ENCODE assay signal across 16 cellular contexts in the genomic region with DNA sequence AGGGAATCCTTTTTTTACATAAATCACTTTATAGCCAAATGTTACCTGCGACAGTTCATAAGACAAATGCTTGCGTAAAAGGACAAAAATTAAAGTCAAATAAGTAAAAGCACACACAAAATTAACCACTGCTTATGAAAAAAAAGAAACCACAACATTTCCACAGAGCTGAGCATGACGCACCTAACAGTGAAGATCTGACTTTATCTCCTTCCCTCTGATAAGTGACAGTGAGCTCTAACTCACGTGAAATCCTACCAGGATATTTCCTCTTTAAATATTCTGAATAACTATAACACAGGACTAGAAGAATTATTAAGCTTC.
DNase-seq lines count a peak whose midpoint lies in the region; ATAC-seq, FAIRE-seq and TF ChIP-seq lines count a peak whose summit lies in the region.
"Had no signal": no experiment of that assay in that cellular context is flagged by ENCODE, and none has a peak within 500 bp of the region (broad histone marks: within the 10 kb centered on the region; RNA-seq: fewer than 3 reads in every experiment).

No MANE protein-coding gene starts in this region.

- H3K4me1 Mint-ChIP-seq in activated naive CD4-positive, alpha-beta T cell treated with anti-CD3 and anti-CD28 coated beads, Interleukin-2, amount 10 ng/mL, durations not matched to agents 7 days and 5 days: peaks cover 37% of the 10 kb centered on the region
- peaks cover 10% of the 10 kb centered on the region for H3K4me1 Mint-ChIP-seq in activated CD4-positive, alpha-beta memory T cell treated with anti-CD3 and anti-CD28 coated beads, Interleukin-2, amount 10 ng/mL, durations not matched to agents 7 days and 5 days

- H3K27me3 ChIP-seq in K562 (ENCODE audit: control insufficient read depth in 2 of 2, insufficient read depth in 2 of 2, low read length in 2 of 2) (no peaks in the 10 kb centered on the region), upper lobe of left lung (no peaks in the 10 kb centered on the region)
- H3K27me3 ChIP-seq: colonic mucosa had no signal

- peaks cover 77% of the 10 kb centered on the region for H3K36me3 Mint-ChIP-seq in activated naive CD4-positive, alpha-beta T cell treated with anti-CD3 and anti-CD28 coated beads, Interleukin-2, amount 10 ng/mL, durations not matched to agents 7 days and 5 days
- peaks cover 53% of the 10 kb centered on the region for H3K36me3 Mint-ChIP-seq in activated CD4-positive, alpha-beta memory T cell treated with anti-CD3 and anti-CD28 coated beads, Interleukin-2, amount 10 ng/mL, durations not matched to agents 7 days and 5 days (ENCODE audit: low read depth)

- H3K4me3 ChIP-seq in K562 (no peak overlapping the region), upper lobe of left lung (no peak overlapping the region)
- H3K4me3 ChIP-seq: colonic mucosa, prostate gland had no signal

- DNase-seq in activated naive CD4-positive, alpha-beta T cell treated with anti-CD3 and anti-CD28 coated beads, Interleukin-2, amount 10 ng/mL, durations not matched to agents 7 days and 5 days: no peak
- DNase-seq in activated naive CD4-positive, alpha-beta T cell treated with anti-CD3 and anti-CD28 coated beads, Interleukin-2, amount 50 U/mL, for 16 hours: no peak
- DNase-seq in NOMO-1 treated with DMSO at 0.1 percent for 48 hours (lab: John Stamatoyannopoulos, UW; ENCODE audit: unreplicated experiment) (peak; percentile 78), K562 (ENCODE audit: extremely low read depth in 1 of 4, low spot score in 3 of 4) (no peak), upper lobe of left lung (no peak), middle frontal gyrus (ENCODE audit: extremely low spot score, low spot score) (no peak), substantia nigra (lab: John Stamatoyannopoulos, UW) (no peak)
- DNase-seq in activated CD4-positive, alpha-beta memory T cell treated with anti-CD3 and anti-CD28 coated beads, Interleukin-2, amount 10 ng/mL, durations not matched to agents 7 days and 5 days: no peak
- DNase-seq: activated CD4-positive, alpha-beta T cell treated with anti-CD3 and anti-CD28 coated beads for 1 hour; amniotic stem cell; colonic mucosa; DND-41; NCI-H1105 treated with DMSO at 0.1 percent for 48 hours; NCI-H526 treated with DMSO at 0.1 percent for 48 hours had no signal

- no peak for TF ChIP-seq CTCF in K562 (IDR thresholded peaks at IDR 0.05 in 2 of 3, conservative IDR thresholded peaks at IDR 0.05 in 1 of 3; ENCODE audit: insufficient read depth in 2 of 3, low read depth in 1 of 3, low read length in 3 of 3)
- no peak for TF ChIP-seq CTCF in upper lobe of left lung (IDR thresholded peaks at IDR 0.05)

- H4K20me1 ChIP-seq in K562 (replicated peaks; ENCODE audit: control insufficient read depth, insufficient read depth, low read length): no peaks in the 10 kb centered on the region

- 54% methylated on average over 4 of the region's 4 CpGs for WGBS in K562 (ENCODE audit: insufficient coverage, low coverage, missing lambda C conversion rate)
- 61 to 81% methylated on average over 4 of the region's 4 CpGs for WGBS in upper lobe of left lung, 2 donors

- TF ChIP-seq POLR2A in K562 (conservative IDR thresholded peaks at IDR 0.05) (no peak), upper lobe of left lung (IDR thresholded peaks at IDR 0.05) (no peak)

- TF ChIP-seq EP300 in K562 (IDR thresholded peaks at IDR 0.05; ENCODE audit: low read length): no peak
- no peak for TF ChIP-seq EP300 in upper lobe of left lung (IDR thresholded peaks at IDR 0.05)

- peaks cover 14% of the 10 kb centered on the region for H3K9me3 Mint-ChIP-seq in activated naive CD4-positive, alpha-beta T cell treated with anti-CD3 and anti-CD28 coated beads, Interleukin-2, amount 10 ng/mL, durations not matched to agents 7 days and 5 days
- H3K9me3 Mint-ChIP-seq in activated CD4-positive, alpha-beta memory T cell treated with anti-CD3 and anti-CD28 coated beads, Interleukin-2, amount 10 ng/mL, durations not matched to agents 7 days and 5 days: peaks cover 10% of the 10 kb centered on the region

- peak; percentile 58 for FAIRE-seq in K562 (lab: Jason Lieb, UNC)
- FAIRE-seq: H54 had no signal

- TF ChIP-seq RAD21 in K562 (CRISPR knock-in tag; conservative IDR thresholded peaks at IDR 0.05 in 1 of 2, IDR thresholded peaks at IDR 0.05 in 1 of 2): no peak

- in situ Hi-C loops in K562 (cut with MboI): no loop called here

- H3K9me1 ChIP-seq in K562 (ENCODE audit: control insufficient read depth, insufficient read depth, low read length): no peaks in the 10 kb centered on the region

- POLR2A ChIA-PET in K562 (lab: Yijun Ruan, JAX): no interaction called here
- POLR2A ChIA-PET in activated CD4-positive, alpha-beta memory T cell treated with anti-CD3 and anti-CD28 coated beads, Interleukin-2, amount 10 ng/mL, durations not matched to agents 7 days and 5 days (lab: Charles Lee): interaction anchor here (1.1 kb wide), 1 partner anchor 257 kb away, joined by 3 read pairs; no protein-coding TSS in a partner anchor

- ATAC-seq in K562 (no peak), upper lobe of left lung (ENCODE audit: low FRiP score in 2 of 2) (peak in 1 of 2 donors; percentile 48)

- CTCF ChIA-PET in activated naive CD4-positive, alpha-beta T cell treated with anti-CD3 and anti-CD28 coated beads, Interleukin-2, amount 10 ng/mL, durations not matched to agents 7 days and 5 days (lab: Charles Lee): interaction anchor here (1.4 kb wide), 1 partner anchor 265 kb away, joined by 3 read pairs; no protein-coding TSS in a partner anchor
- CTCF ChIA-PET in K562 (lab: Yijun Ruan, JAX; ENCODE audit: low intra/inter-chr PET ratio): no interaction called here
- CTCF ChIA-PET in activated CD4-positive, alpha-beta memory T cell treated with anti-CD3 and anti-CD28 coated beads, Interleukin-2, amount 10 ng/mL, durations not matched to agents 7 days and 5 days (lab: Charles Lee): interaction anchor here (2.3 kb wide), 1 partner anchor 266 kb away, joined by 9 read pairs; no protein-coding TSS in a partner anchor

- no peak overlapping the region for H3K4me2 ChIP-seq in K562 (ENCODE audit: insufficient read depth, low read length)

- H3K27ac ChIP-seq in K562 (ENCODE audit: extremely low read depth, low read depth, low read length): no peak overlapping the region
- H3K27ac ChIP-seq in upper lobe of left lung: peak overlapping the region; percentile 73 to 85 (median 75)
- H3K27ac ChIP-seq in substantia nigra (ENCODE audit: low read depth, low read length, poor library complexity, severe bottlenecking): no peak overlapping the region

- intact Hi-C loops in K562 (cut with micrococcal nuclease): loop anchor here (5.0 kb wide), 1 partner anchor 263 kb away; no protein-coding TSS in a partner anchor

- no peak overlapping the region for H3K9ac ChIP-seq in K562 (ENCODE audit: insufficient read depth in 1 of 2, low read depth in 2 of 2, low read length in 2 of 2)

- peak overlapping the region; percentile 66 for H3K27ac Mint-ChIP-seq in activated naive CD4-positive, alpha-beta T cell treated with anti-CD3 and anti-CD28 coated beads, Interleukin-2, amount 10 ng/mL, durations not matched to agents 7 days and 5 days
- H3K27ac Mint-ChIP-seq in activated CD4-positive, alpha-beta memory T cell treated with anti-CD3 and anti-CD28 coated beads, Interleukin-2, amount 10 ng/mL, durations not matched to agents 7 days and 5 days: no peak overlapping the region

- no peak overlapping the region for H2AFZ ChIP-seq in K562 (ENCODE audit: low read depth, low read length)

- H3K9me3 ChIP-seq in K562 (replicated peaks; ENCODE audit: control insufficient read depth, insufficient read depth, low read depth, low read length): 0 out of 2 replicates have a peak, but pooled peaks cover 3% of the 10 kb centered on the region
- no peaks in the 10 kb centered on the region for H3K9me3 ChIP-seq in upper lobe of left lung
- H3K9me3 ChIP-seq: colonic mucosa, prostate gland had no signal

- H3K27me3 Mint-ChIP-seq in activated naive CD4-positive, alpha-beta T cell treated with anti-CD3 and anti-CD28 coated beads, Interleukin-2, amount 10 ng/mL, durations not matched to agents 7 days and 5 days: no peaks in the 10 kb centered on the region
- no peaks in the 10 kb centered on the region for H3K27me3 Mint-ChIP-seq in activated CD4-positive, alpha-beta memory T cell treated with anti-CD3 and anti-CD28 coated beads, Interleukin-2, amount 10 ng/mL, durations not matched to agents 7 days and 5 days

- H3K79me2 ChIP-seq in K562 (ENCODE audit: control insufficient read depth, insufficient read depth, low read length): no peaks in the 10 kb centered on the region

- no peak overlapping the region for H3K4me3 Mint-ChIP-seq in activated naive CD4-positive, alpha-beta T cell treated with anti-CD3 and anti-CD28 coated beads, Interleukin-2, amount 10 ng/mL, durations not matched to agents 7 days and 5 days
- H3K4me3 Mint-ChIP-seq in activated CD4-positive, alpha-beta memory T cell treated with anti-CD3 and anti-CD28 coated beads, Interleukin-2, amount 10 ng/mL, durations not matched to agents 7 days and 5 days: no peak overlapping the region

- BruUV-seq in K562 (replicated peaks; lab: Mats Ljungman, UMichigan): no TSS peak

- peaks cover 14% of the 10 kb centered on the region for H3K36me3 ChIP-seq in K562 (ENCODE audit: control insufficient read depth, insufficient read depth, low read length)
- no peaks in the 10 kb centered on the region for H3K36me3 ChIP-seq in upper lobe of left lung
- H3K36me3 ChIP-seq: colonic mucosa, prostate gland had no signal

- H3K4me1 ChIP-seq in K562 (replicated peaks in 1 of 2; ENCODE audit: control insufficient read depth in 2 of 2, insufficient read depth in 2 of 2, low read length in 2 of 2): peaks cover 4 to 9% of the 10 kb centered on the region in 2 experiments; a peak in 3 of 5 replicates
- no peaks in the 10 kb centered on the region for H3K4me1 ChIP-seq in upper lobe of left lung
- H3K4me1 ChIP-seq: colonic mucosa, prostate gland had no signal

TF ChIP-seq in K562, 482 proteins besides CTCF, POLR2A, EP300 and RAD21:
- TF ChIP-seq HDAC2 (IDR thresholded peaks at IDR 0.05) (no peak), BHLHE40 (IDR thresholded peaks at IDR 0.05; ENCODE audit: low read length) (peak; percentile 50; the same call in 1 of the 2 replicates), FOSL1 (tag; conservative IDR thresholded peaks at IDR 0.05) (peak; percentile 38; the same call in 1 of the 2 replicates)

Comparison
In these comparisons a context has a peak if more than half of its experiments do, and no peak if none do; other contexts are left out.
1. H3K27ac ChIP-seq: peak in upper lobe of left lung (4 of 4); none in K562 (single experiment) and substantia nigra (single experiment).